8 cellular contexts compared by ENCODE assay signal in the genomic region with DNA sequence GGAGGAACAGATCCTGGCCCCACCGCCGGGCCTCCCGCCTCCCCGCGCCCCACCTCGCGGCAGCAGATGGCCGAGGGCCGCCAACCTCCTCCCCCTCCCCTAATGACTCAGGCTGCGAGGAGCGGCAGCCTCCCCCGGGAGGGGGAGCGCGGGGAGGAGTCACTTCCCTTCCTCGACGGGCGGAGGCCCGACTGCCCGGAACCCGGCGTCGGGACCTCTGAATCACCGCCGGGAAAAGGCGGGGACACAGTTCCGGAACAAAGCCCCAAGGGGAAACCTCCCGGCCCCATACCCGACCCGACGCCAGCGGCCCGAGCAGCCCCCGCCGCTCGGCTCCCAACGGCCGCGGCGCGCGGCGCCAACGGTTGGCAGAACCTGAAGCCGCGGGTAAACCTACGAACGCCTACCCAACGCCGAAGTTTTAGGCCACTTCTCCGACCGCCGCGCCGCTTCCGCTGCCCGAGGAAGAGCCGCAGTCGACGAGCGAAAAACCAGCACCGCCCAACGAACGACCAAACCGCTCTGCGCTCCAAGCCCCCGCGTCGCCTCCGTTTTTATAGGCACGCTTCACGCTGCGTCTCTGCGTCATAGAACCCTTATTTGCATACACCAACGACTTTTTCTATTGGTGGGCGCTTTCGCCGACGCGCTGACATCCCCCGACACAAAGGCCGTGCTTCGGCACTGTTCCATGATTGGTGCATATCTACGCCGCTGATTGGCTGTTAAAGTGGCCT. TPM values are rescaled to one million over a fixed set of nuclear protein-coding genes. Genes with fewer than 3 reads are reported as not detected.
DNase-seq lines count a peak whose midpoint lies in the region; ATAC-seq and TF ChIP-seq lines count a peak whose summit lies in the region.

No MANE protein-coding gene starts in this region.

- H3K27me3 ChIP-seq in left ventricle myocardium inferior (ENCODE audit: low read depth) (no peaks in the 10 kb centered on the region), prostate gland (replicated peaks; ENCODE audit: insufficient read depth) (no peaks in the 10 kb centered on the region)

- H3K9me3 ChIP-seq in left ventricle myocardium inferior (replicated peaks) (no peaks in the 10 kb centered on the region), prostate gland (no peaks in the 10 kb centered on the region)

- in situ Hi-C loops in GM13977 (cut with MboI; ENCODE audit: low pct_unique_long_range_greater_than_20kb, low sequenced_read_pairs, unreplicated experiment): no loop called here

- peak; percentile 69 for ATAC-seq in HG02870 (IDR thresholded peaks at IDR 0.05; ENCODE audit: unreplicated experiment)

- H3K27ac ChIP-seq in left ventricle myocardium inferior (replicated peaks) (peak overlapping the region; percentile 97), prostate gland (peak overlapping the region; percentile 96 to 98), urinary bladder (ENCODE audit: low read depth) (peak overlapping the region; percentile 99)

- H3K36me3 ChIP-seq in left ventricle myocardium inferior: peaks cover 46% of the 10 kb centered on the region
- H3K36me3 ChIP-seq in prostate gland: peaks cover 2 to 12% of the 10 kb centered on the region in 2 donors
- H3K36me3 ChIP-seq in urinary bladder (ENCODE audit: insufficient read depth): no peaks in the 10 kb centered on the region

- intact Hi-C loops in left ventricle myocardium inferior (cut with micrococcal nuclease): no loop called here
- intact Hi-C loops in prostate gland (cut with DNase I): no loop called here

- TF ChIP-seq CTCF in GM13977 (IDR thresholded peaks at IDR 0.05; ENCODE audit: extremely low read depth, insufficient read depth, missing control alignments): no peak
- peak; percentile 17 for TF ChIP-seq CTCF in left ventricle myocardium inferior (IDR thresholded peaks at IDR 0.05; ENCODE audit: borderline replicate concordance)
- peak in 1 of 4 experiments; percentile 6 for TF ChIP-seq CTCF in prostate gland (IDR thresholded peaks at IDR 0.05)

- WGBS in prostate gland: under 1% methylated on average over 79 of the region's 84 CpGs
- WGBS in urinary bladder: under 1% methylated on average over 84 of the region's 84 CpGs

- TF ChIP-seq POLR2A in prostate gland (IDR thresholded peaks at IDR 0.05): peak; percentile 100

- H3K4me1 ChIP-seq in left ventricle myocardium inferior (peaks cover 70% of the 10 kb centered on the region), prostate gland (replicated peaks) (peaks cover 6% of the 10 kb centered on the region), urinary bladder (ENCODE audit: insufficient read depth) (no peaks in the 10 kb centered on the region)

- peak; percentile 98 for DNase-seq in GM13977 (ENCODE audit: low spot score)
- peak; percentile 99 for DNase-seq in NCI-H146 (lab: John Stamatoyannopoulos, UW)
- DNase-seq in T-helper 1 cell: peak; percentile 85 to 100 (median 90)
- peak; percentile 99 for DNase-seq in amniotic stem cell (lab: John Stamatoyannopoulos, UW)
- peak; percentile 95 for DNase-seq in left ventricle myocardium inferior
- peak; percentile 99 for DNase-seq in prostate gland (ENCODE audit: low spot score)

- H3K4me3 ChIP-seq in left ventricle myocardium inferior: peak overlapping the region; percentile 97
- H3K4me3 ChIP-seq in prostate gland: peak overlapping the region; percentile 88 to 91
- H3K4me3 ChIP-seq in urinary bladder (ENCODE audit: low read depth, low read length): peak overlapping the region; percentile 97

RNA-seq across cellular contexts. Expression of gene UNK, which starts 5.2 kb away (rescaled TPM):
- total RNA-seq in left ventricle myocardium inferior (14.7 TPM), prostate gland (10 to 100 TPM; 68.9 to 72.5 TPM), urinary bladder (58.1 TPM)
- polyA plus RNA-seq in urinary bladder: 29.1 TPM

RNA-seq across cellular contexts. Expression of gene GALK1, which starts 14.4 kb away (rescaled TPM):
- total RNA-seq in left ventricle myocardium inferior: 19.1 TPM
- total RNA-seq in prostate gland: 10 to 100 TPM; 28.1 to 28.5 TPM
- total RNA-seq in urinary bladder: 11.3 TPM
- polyA plus RNA-seq in urinary bladder: 43.0 TPM

RNA-seq across cellular contexts. Expression of gene ITGB4, which starts 58.2 kb away (rescaled TPM):
- total RNA-seq in left ventricle myocardium inferior (10.6 TPM), prostate gland (100 to 1,000 TPM in 1 of 2 donors, 10 to 100 TPM in 1; 81.0 to 105 TPM), urinary bladder (22.4 TPM)
- 64.8 TPM for polyA plus RNA-seq in urinary bladder

Comparison
In these comparisons a context has a peak if more than half of its experiments do, and no peak if none do; other contexts are left out.
1. Peak in every context shown above with its lines: DNase-seq, ATAC-seq, H3K4me3 ChIP-seq and H3K27ac ChIP-seq.